Comparison of ENCODE assay signal across 8 cellular contexts in the genomic region with DNA sequence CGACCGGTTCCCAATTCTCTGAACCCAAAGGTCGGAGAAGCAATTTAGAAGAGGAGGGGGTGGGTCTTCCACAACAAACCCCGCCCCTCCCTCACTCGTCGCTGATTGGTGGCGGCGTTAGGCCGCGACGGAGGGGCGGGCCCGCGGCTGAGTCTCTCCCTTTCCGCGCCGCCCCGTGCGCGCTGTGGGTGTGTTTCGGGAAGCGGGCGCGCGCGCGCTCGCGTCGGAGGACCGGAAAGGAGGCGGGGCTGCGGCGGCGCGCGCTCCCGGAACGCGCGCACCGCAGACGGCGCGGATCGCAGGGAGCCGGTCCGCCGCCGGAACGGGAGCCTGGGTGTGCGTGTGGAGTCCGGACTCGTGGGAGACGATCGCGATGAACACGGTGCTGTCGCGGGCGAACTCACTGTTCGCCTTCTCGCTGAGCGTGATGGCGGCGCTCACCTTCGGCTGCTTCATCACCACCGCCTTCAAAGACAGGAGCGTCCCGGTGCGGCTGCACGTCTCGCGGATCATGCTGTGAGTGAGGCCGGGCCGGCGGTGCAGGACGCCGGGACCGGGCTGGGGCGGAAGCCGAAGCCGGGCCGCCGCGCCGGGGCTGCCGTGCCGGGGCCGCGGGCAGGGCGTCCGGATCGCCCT. TPM values are rescaled to one million over a fixed set of nuclear protein-coding genes. Genes with fewer than 3 reads are reported as not detected.
DNase-seq lines count a peak whose midpoint lies in the region; ATAC-seq and TF ChIP-seq lines count a peak whose summit lies in the region.

Gene SPCS3 (plus strand): TSS at position 263 of the 636 bp plus-strand sequence. CDS start 111 bp downstream, at position 374.

- WGBS in right cardiac atrium, result under 1% methylated on average over 94 of the region's 94 CpGs

- peak within 1 kb of the TSS; percentile 92 for H3K4me3 Mint-ChIP-seq in T-helper 2 cell treated with Interferon-gamma antibody and Interleukin-4, amounts not matched to agents 5 μg/mL and 100 μg/mL, for 36 hours

- H3K4me1 ChIP-seq in ascending aorta, result peaks cover 3 to 22% of the 10 kb centered on the region in 2 donors
- no peaks in the 10 kb centered on the region for H3K4me1 ChIP-seq in right cardiac atrium (ENCODE audit: control insufficient read depth, insufficient read depth, low read length)
- peaks cover 36% of the 10 kb centered on the region for H3K4me1 ChIP-seq in vagina

- H3K4me3 ChIP-seq in ascending aorta (peak within 1 kb of the TSS; percentile 76 to 97), right cardiac atrium (ENCODE audit: low read length) (peak within 1 kb of the TSS; percentile 58), vagina (peak within 1 kb of the TSS; percentile 72 to 88)

- peak; percentile 91 for ATAC-seq in GM18502 (IDR thresholded peaks at IDR 0.05; ENCODE audit: poor library complexity, unreplicated experiment)
- ATAC-seq in HG02970 (IDR thresholded peaks at IDR 0.05; ENCODE audit: low FRiP score, unreplicated experiment), result peak; percentile 96
- ATAC-seq in right cardiac atrium, result peak; percentile 99 to 100

- peaks cover 31% of the 10 kb centered on the region for H3K36me3 Mint-ChIP-seq in T-helper 2 cell treated with Interferon-gamma antibody and Interleukin-4, amounts not matched to agents 5 μg/mL and 100 μg/mL, for 36 hours (ENCODE audit: low read depth)

- H3K27ac Mint-ChIP-seq in T-helper 2 cell treated with Interferon-gamma antibody and Interleukin-4, amounts not matched to agents 5 μg/mL and 100 μg/mL, for 36 hours, result peak within 1 kb of the TSS; percentile 94

- H3K27ac ChIP-seq in ascending aorta, result peak within 1 kb of the TSS; percentile 94 to 97
- H3K27ac ChIP-seq in right cardiac atrium (ENCODE audit: low read length), result peak within 1 kb of the TSS; percentile 92
- peak within 1 kb of the TSS; percentile 94 for H3K27ac ChIP-seq in vagina

- peaks cover 4% of the 10 kb centered on the region for H3K27me3 Mint-ChIP-seq in T-helper 2 cell treated with Interferon-gamma antibody and Interleukin-4, amounts not matched to agents 5 μg/mL and 100 μg/mL, for 36 hours (ENCODE audit: low read depth)

- TF ChIP-seq POLR2A in vagina (IDR thresholded peaks at IDR 0.05), result peak; percentile 65 to 76

- H3K9me3 Mint-ChIP-seq in T-helper 2 cell treated with Interferon-gamma antibody and Interleukin-4, amounts not matched to agents 5 μg/mL and 100 μg/mL, for 36 hours, result no peaks in the 10 kb centered on the region

- intact Hi-C loops in ascending aorta (cut with DNase I), result loop anchor here (1.0 to 5.0 kb wide), 4 partner anchors 81 to 1122 kb away; partner anchors contain the start of genes AGA, SPATA4 and WDR17
- intact Hi-C loops in right cardiac atrium (cut with DNase I), result loop anchor here in 1 of 4 donors (10.0 kb wide), 1 partner anchor 125 kb away; the partner anchor contains the start of gene SPATA4
- intact Hi-C loops in vagina (cut with DNase I), result no loop called here

- TF ChIP-seq CTCF in ascending aorta (IDR thresholded peaks at IDR 0.05), result no peak
- no peak for TF ChIP-seq CTCF in vagina (IDR thresholded peaks at IDR 0.05)

- H3K9me3 ChIP-seq in ascending aorta (no peaks in the 10 kb centered on the region), right cardiac atrium (ENCODE audit: control insufficient read depth, low read length) (no peaks in the 10 kb centered on the region), vagina (no peaks in the 10 kb centered on the region)

- H3K36me3 ChIP-seq in ascending aorta (no peaks in the 10 kb centered on the region), vagina (no peaks in the 10 kb centered on the region)

- H3K27me3 ChIP-seq in ascending aorta, result no peaks in the 10 kb centered on the region
- no peaks in the 10 kb centered on the region for H3K27me3 ChIP-seq in right cardiac atrium (ENCODE audit: control insufficient read depth, insufficient read depth)
- H3K27me3 ChIP-seq in vagina, result no peaks in the 10 kb centered on the region

- DNase-seq in NCI-H1930 (lab: John Stamatoyannopoulos, UW) (peak; percentile 88 to 97), ascending aorta (ENCODE audit: low spot score in 2 of 2) (peak; percentile 72 to 98), right cardiac atrium (peak; percentile 97 to 99 (median 99)), putamen (ENCODE audit: low spot score) (peak; percentile 98), vagina (ENCODE audit: extremely low spot score in 2 of 2) (peak in 1 of 2 donors; percentile 97)
- DNase-seq in T-helper 2 cell treated with Interferon-gamma antibody and Interleukin-4, amounts not matched to agents 5 μg/mL and 100 μg/mL, for 36 hours (ENCODE audit: low spot score), result peak; percentile 94

- H3K4me1 Mint-ChIP-seq in T-helper 2 cell treated with Interferon-gamma antibody and Interleukin-4, amounts not matched to agents 5 μg/mL and 100 μg/mL, for 36 hours (ENCODE audit: low read depth), result peaks cover 35% of the 10 kb centered on the region

RNA-seq across cellular contexts. Expression of gene SPCS3, which starts in this region (rescaled TPM):
- total RNA-seq in ascending aorta (57.4 TPM), right cardiac atrium (100 to 1,000 TPM in 1 of 4 donors, 10 to 100 TPM in 3; 73.8 to 139 (median 88.2) TPM), vagina (60.2 TPM)
- polyA plus RNA-seq in right cardiac atrium, result 33.7 TPM
